ENCODE assay signal across 15 cellular contexts in the genomic region with DNA sequence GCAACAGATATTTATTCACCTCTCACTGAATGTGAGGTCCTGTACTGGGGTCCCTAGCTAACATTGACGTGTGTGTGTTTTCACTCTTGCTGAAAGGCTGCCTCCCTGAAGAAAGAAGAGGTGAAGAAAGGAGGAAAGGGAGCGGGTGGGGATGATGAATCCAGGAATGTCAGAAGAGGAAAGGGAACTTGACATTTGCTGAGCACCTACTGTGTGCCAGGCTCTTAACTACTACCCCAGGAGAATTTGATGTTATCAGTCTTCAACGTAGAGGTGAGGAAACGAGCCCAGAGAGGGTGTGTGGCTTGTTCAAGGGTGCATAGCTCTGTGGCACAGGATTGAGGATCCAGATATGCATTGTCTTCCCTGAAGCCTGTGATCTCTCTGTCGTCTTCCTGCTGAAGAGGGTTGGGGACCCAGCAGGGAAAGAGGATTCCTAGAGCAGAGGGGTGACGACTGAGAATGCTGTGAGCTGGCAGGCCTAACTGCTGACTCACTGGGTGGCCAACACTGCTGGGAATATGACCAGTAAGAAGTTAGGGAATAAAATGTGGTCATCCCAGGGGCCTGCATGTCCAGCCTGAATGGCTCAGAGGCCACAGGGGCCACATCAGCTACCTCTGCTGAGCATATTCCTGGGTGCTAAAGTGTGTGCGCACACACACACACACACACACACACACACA. TPM values are rescaled to one million over a fixed set of nuclear protein-coding genes. Genes with fewer than 3 reads are reported as not detected.
DNase-seq lines count a peak whose midpoint lies in the region; ATAC-seq and TF ChIP-seq lines count a peak whose summit lies in the region.
"Had no signal": no experiment of that assay in that cellular context is flagged by ENCODE, and none has a peak within 500 bp of the region (broad histone marks: within the 10 kb centered on the region; RNA-seq: fewer than 3 reads in every experiment).

No MANE protein-coding gene starts in this region.

- peaks cover 37% of the 10 kb centered on the region for H3K27me3 Mint-ChIP-seq in HFFc6 (ENCODE audit: insufficient read depth)
- H3K27me3 Mint-ChIP-seq in naive thymus-derived CD8-positive, alpha-beta T cell: peaks cover 0 to 7% (median 3%) of the 10 kb centered on the region in 5 donors
- H3K27me3 Mint-ChIP-seq in effector memory CD8-positive, alpha-beta T cell: peaks cover 0 to 26% of the 10 kb centered on the region in 2 donors

- H3K9me3 Mint-ChIP-seq in HFFc6: no peaks in the 10 kb centered on the region
- H3K9me3 Mint-ChIP-seq in naive thymus-derived CD8-positive, alpha-beta T cell: no peaks in the 10 kb centered on the region
- no peaks in the 10 kb centered on the region for H3K9me3 Mint-ChIP-seq in effector memory CD8-positive, alpha-beta T cell
- H3K9me3 Mint-ChIP-seq: IgD-negative memory B cell had no signal

- ATAC-seq in GM21529 (IDR thresholded peaks at IDR 0.05; ENCODE audit: unreplicated experiment): no peak
- no peak for ATAC-seq in naive thymus-derived CD8-positive, alpha-beta T cell
- no peak for ATAC-seq in effector memory CD8-positive, alpha-beta T cell (replicated peaks)

- POLR2A ChIA-PET in naive thymus-derived CD8-positive, alpha-beta T cell (lab: Charles Lee): no interaction called here

- H3K36me3 Mint-ChIP-seq in HFFc6 (ENCODE audit: low read depth): no peaks in the 10 kb centered on the region
- H3K36me3 Mint-ChIP-seq in naive thymus-derived CD8-positive, alpha-beta T cell: no peaks in the 10 kb centered on the region
- H3K36me3 Mint-ChIP-seq in effector memory CD8-positive, alpha-beta T cell (ENCODE audit: insufficient read depth): no peaks in the 10 kb centered on the region
- H3K36me3 Mint-ChIP-seq: IgD-negative memory B cell had no signal

- DNase-seq in AG08396 (ENCODE audit: low spot score): peak; percentile 58
- peak; percentile 70 for DNase-seq in HFFc6
- peak; percentile 84 for DNase-seq in astrocyte of the hippocampus (ENCODE audit: low read depth, low spot score)
- peak; percentile 82 for DNase-seq in islet precursor cell
- DNase-seq in naive thymus-derived CD8-positive, alpha-beta T cell: no peak
- DNase-seq in NCI-H2107 treated with DMSO at 0.1 percent for 48 hours (lab: John Stamatoyannopoulos, UW; ENCODE audit: unreplicated experiment): no peak
- DNase-seq in effector memory CD8-positive, alpha-beta T cell: no peak
- DNase-seq: activated effector memory CD4-positive, alpha-beta T cell treated with anti-CD3 and anti-CD28 coated beads, Interleukin-2, amount 50 U/mL, for 16 hours; DND-41; left cardiac atrium; NCI-H446; stimulated activated CD4-positive, alpha-beta T cell treated with anti-CD3 and anti-CD28 coated beads, Interleukin-15, amount 100 ng/mL, for 24 hours had no signal

- TF ChIP-seq CTCF in HFFc6 (IDR thresholded peaks at IDR 0.05): no peak

- peaks cover 12% of the 10 kb centered on the region for H3K4me1 Mint-ChIP-seq in HFFc6 (ENCODE audit: low read depth)
- H3K4me1 Mint-ChIP-seq in naive thymus-derived CD8-positive, alpha-beta T cell: peaks cover 0 to 5% (median 0%) of the 10 kb centered on the region in 4 donors
- no peaks in the 10 kb centered on the region for H3K4me1 Mint-ChIP-seq in effector memory CD8-positive, alpha-beta T cell (ENCODE audit: low read depth in 2 of 2)

- H3K27ac Mint-ChIP-seq in HFFc6: peak overlapping the region; percentile 41; the same call in 1 of the 2 replicates
- H3K27ac Mint-ChIP-seq in naive thymus-derived CD8-positive, alpha-beta T cell: no peak overlapping the region
- no peak overlapping the region for H3K27ac Mint-ChIP-seq in effector memory CD8-positive, alpha-beta T cell
- H3K27ac Mint-ChIP-seq: IgD-negative memory B cell had no signal

- no peak overlapping the region for H3K4me3 Mint-ChIP-seq in HFFc6
- H3K4me3 Mint-ChIP-seq in naive thymus-derived CD8-positive, alpha-beta T cell: no peak overlapping the region
- no peak overlapping the region for H3K4me3 Mint-ChIP-seq in effector memory CD8-positive, alpha-beta T cell
- H3K4me3 Mint-ChIP-seq: IgD-negative memory B cell had no signal

RNA-seq across cellular contexts. Expression of gene ATP2B2, which starts 6.6 kb away (rescaled TPM):
- not detected for total RNA-seq in HFFc6 (2021; fragmentation: NEBNext Ultra II Directional; extraction: Animal tissue kit (Norgen Biotek cat#: 25700))
- total RNA-seq in naive thymus-derived CD8-positive, alpha-beta T cell: not detected
- polyA plus RNA-seq in naive thymus-derived CD8-positive, alpha-beta T cell: not detected
- total RNA-seq: activated CD8-positive, alpha-beta memory T cell treated with anti-CD3 and anti-CD28 coated beads for 36 hours had no signal
- polyA plus RNA-seq: IgD-negative memory B cell had no signal

Comparison
In these comparisons a context has a peak if more than half of its experiments do, and no peak if none do; other contexts are left out.
1. DNase-seq: peak in AG08396 (single experiment), HFFc6 (single experiment), astrocyte of the hippocampus (single experiment) and islet precursor cell (single experiment); none in naive thymus-derived CD8-positive, alpha-beta T cell (0 of 10), NCI-H2107 treated with DMSO at 0.1 percent for 48 hours (single experiment) and effector memory CD8-positive, alpha-beta T cell (0 of 3).